ENCODE assay signal across 22 cellular contexts in genomic region chr4:3010577-3010976, GRCh38. TPM values are rescaled to one million over a fixed set of nuclear protein-coding genes. Genes with fewer than 3 reads are reported as not detected.
DNase-seq lines count a peak whose midpoint lies in the region; ATAC-seq, FAIRE-seq and TF ChIP-seq lines count a peak whose summit lies in the region.
"Had no signal": no experiment of that assay in that cellular context is flagged by ENCODE, and none has a peak within 500 bp of the region (broad histone marks: within the 10 kb centered on the region; RNA-seq: fewer than 3 reads in every experiment).

No MANE protein-coding gene starts in this region.

- H3K27ac Mint-ChIP-seq in activated CD4-positive, alpha-beta T cell treated with anti-CD3 and anti-CD28 coated beads, Interleukin-2, amount 10 ng/mL, durations not matched to agents 24 days and 14 days = no peak overlapping the region
- H3K27ac Mint-ChIP-seq: activated naive CD4-positive, alpha-beta T cell treated with anti-CD3 and anti-CD28 coated beads, Interleukin-2, amount 50 U/mL, for 72 hours; natural killer cell treated with Interleukin-12 subunit alpha and Interleukin-12 subunit beta and Interleukin-15 and Interleukin-18, amount 100 ng/mL, for 72 hours had no signal

- no peak for FAIRE-seq in pancreas (lab: Jason Lieb, UNC)
- FAIRE-seq: A549, endothelial cell of umbilical vein had no signal

- no peaks in the 10 kb centered on the region for H3K36me3 Mint-ChIP-seq in activated CD4-positive, alpha-beta T cell treated with anti-CD3 and anti-CD28 coated beads, Interleukin-2, amount 10 ng/mL, durations not matched to agents 24 days and 14 days (ENCODE audit: low read depth)
- H3K36me3 Mint-ChIP-seq: activated naive CD4-positive, alpha-beta T cell treated with anti-CD3 and anti-CD28 coated beads, Interleukin-2, amount 50 U/mL, for 72 hours; natural killer cell treated with Interleukin-12 subunit alpha and Interleukin-12 subunit beta and Interleukin-15 and Interleukin-18, amount 100 ng/mL, for 72 hours had no signal

- peak; percentile 7 for DNase-seq in EL
- peak; percentile 19 for DNase-seq in RKO (ENCODE audit: low spot score)
- no peak for DNase-seq in esophagus squamous epithelium (lab: John Stamatoyannopoulos, UW)
- no peak for DNase-seq in pancreas
- DNase-seq in activated CD4-positive, alpha-beta T cell treated with anti-CD3 and anti-CD28 coated beads, Interleukin-2, amount 10 ng/mL, durations not matched to agents 24 days and 14 days = no peak
- no peak for DNase-seq in left cardiac atrium
- DNase-seq: activated T-cell treated with anti-CD3 and anti-CD28 coated beads for 4 hours, mesendoderm, NCI-H187, NCI-H345, RPMI8226, SW 1271, transverse colon had no signal

- H3K9me3 ChIP-seq in esophagus squamous epithelium = no peaks in the 10 kb centered on the region
- no peaks in the 10 kb centered on the region for H3K9me3 ChIP-seq in pancreas
- H3K9me3 ChIP-seq: A549, prostate gland, transverse colon had no signal

- peaks cover 2% of the 10 kb centered on the region for H3K27me3 Mint-ChIP-seq in activated CD4-positive, alpha-beta T cell treated with anti-CD3 and anti-CD28 coated beads, Interleukin-2, amount 10 ng/mL, durations not matched to agents 24 days and 14 days
- H3K27me3 Mint-ChIP-seq: brain; natural killer cell treated with Interleukin-12 subunit alpha and Interleukin-12 subunit beta and Interleukin-15 and Interleukin-18, amount 100 ng/mL, for 72 hours had no signal

- no peaks in the 10 kb centered on the region for H3K9me3 Mint-ChIP-seq in activated CD4-positive, alpha-beta T cell treated with anti-CD3 and anti-CD28 coated beads, Interleukin-2, amount 10 ng/mL, durations not matched to agents 24 days and 14 days
- H3K9me3 Mint-ChIP-seq: activated naive CD4-positive, alpha-beta T cell treated with anti-CD3 and anti-CD28 coated beads, Interleukin-2, amount 50 U/mL, for 72 hours; brain; natural killer cell treated with Interleukin-12 subunit alpha and Interleukin-12 subunit beta and Interleukin-15 and Interleukin-18, amount 100 ng/mL, for 72 hours had no signal

- WGBS in esophagus squamous epithelium, 2 donors = 24 to 33% methylated on average over 2 of the region's 2 CpGs
- 48 to 61% methylated on average over 2 of the region's 2 CpGs for WGBS in pancreas, 2 donors

- H3K4me1 ChIP-seq in esophagus squamous epithelium (peaks cover 10 to 32% (median 13%) of the 10 kb centered on the region in 3 donors), pancreas (peaks cover 4 to 18% (median 13%) of the 10 kb centered on the region in 3 donors)
- H3K4me1 ChIP-seq: A549, prostate gland, transverse colon had no signal

- H3K4me3 ChIP-seq in esophagus squamous epithelium (no peak overlapping the region), pancreas (no peak overlapping the region)
- H3K4me3 ChIP-seq: A549, prostate gland, transverse colon had no signal

- ATAC-seq in pancreas (peak; percentile 6 to 26 (median 14)), GM19328 (IDR thresholded peaks at IDR 0.05; ENCODE audit: unreplicated experiment) (no peak), HG02973 (IDR thresholded peaks at IDR 0.05; ENCODE audit: unreplicated experiment) (no peak), left cardiac atrium (no peak)
- ATAC-seq: A549 had no signal

- H3K27me3 ChIP-seq in esophagus squamous epithelium = no peaks in the 10 kb centered on the region
- H3K27me3 ChIP-seq in pancreas = no peaks in the 10 kb centered on the region
- H3K27me3 ChIP-seq: transverse colon had no signal

- H3K27ac ChIP-seq in esophagus squamous epithelium (peak overlapping the region; percentile 66 to 86 (median 76)), pancreas (peak overlapping the region in 1 of 4 donors; percentile 24)
- H3K27ac ChIP-seq: A549, C4-2B, prostate gland, transverse colon had no signal

- intact Hi-C loops in esophagus squamous epithelium (cut with DNase I) = no loop called here
- intact Hi-C loops in pancreas (cut with DNase I) = no loop called here
- intact Hi-C loops in activated CD4-positive, alpha-beta T cell treated with anti-CD3 and anti-CD28 coated beads, Interleukin-2, amount 10 ng/mL, durations not matched to agents 24 days and 14 days (cut with micrococcal nuclease) = no loop called here
- intact Hi-C loops in left cardiac atrium (cut with DNase I) = no loop called here

- H3K4me3 Mint-ChIP-seq in activated CD4-positive, alpha-beta T cell treated with anti-CD3 and anti-CD28 coated beads, Interleukin-2, amount 10 ng/mL, durations not matched to agents 24 days and 14 days = no peak overlapping the region
- H3K4me3 Mint-ChIP-seq: brain; natural killer cell treated with Interleukin-12 subunit alpha and Interleukin-12 subunit beta and Interleukin-15 and Interleukin-18, amount 100 ng/mL, for 72 hours had no signal

- peaks cover 20% of the 10 kb centered on the region for H3K4me1 Mint-ChIP-seq in activated CD4-positive, alpha-beta T cell treated with anti-CD3 and anti-CD28 coated beads, Interleukin-2, amount 10 ng/mL, durations not matched to agents 24 days and 14 days
- H3K4me1 Mint-ChIP-seq: brain had no signal

- no peak for TF ChIP-seq POLR2A in esophagus squamous epithelium (IDR thresholded peaks at IDR 0.05)

- no peak for TF ChIP-seq CTCF in esophagus squamous epithelium (IDR thresholded peaks at IDR 0.05)
- no peak for TF ChIP-seq CTCF in pancreas (IDR thresholded peaks at IDR 0.05)

- H3K36me3 ChIP-seq in esophagus squamous epithelium (no peaks in the 10 kb centered on the region), pancreas (no peaks in the 10 kb centered on the region)
- H3K36me3 ChIP-seq: prostate gland, transverse colon had no signal

RNA-seq across cellular contexts. Expression of gene GRK4, which starts 47.2 kb away (rescaled TPM):
- total RNA-seq in esophagus squamous epithelium = 1 to 10 TPM; 2.9 to 5.5 (median 3.7) TPM
- total RNA-seq in pancreas = 1 to 10 TPM; 4.6 to 6.3 (median 5.3) TPM
- 1 to 10 TPM; 7.5 to 9.7 TPM for polyA plus RNA-seq in pancreas
- 4.6 and 5.3 TPM in 2 replicates for total RNA-seq in activated CD4-positive, alpha-beta T cell treated with anti-CD3 and anti-CD28 coated beads, Interleukin-2, amount 10 ng/mL, durations not matched to agents 24 days and 14 days
- total RNA-seq in left cardiac atrium = 10 to 100 TPM in 1 of 2 donors, 1 to 10 TPM in 1; 8.5 to 11.5 TPM

RNA-seq across cellular contexts. Expression of gene NOP14, which starts 47.4 kb away (rescaled TPM):
- 10 to 100 TPM; 22.6 to 31.3 (median 24.7) TPM for total RNA-seq in esophagus squamous epithelium
- total RNA-seq in pancreas = 10 to 100 TPM; 15.2 to 31.0 (median 19.1) TPM
- 10 to 100 TPM; 11.1 to 15.9 TPM for polyA plus RNA-seq in pancreas
- total RNA-seq in activated CD4-positive, alpha-beta T cell treated with anti-CD3 and anti-CD28 coated beads, Interleukin-2, amount 10 ng/mL, durations not matched to agents 24 days and 14 days = 132 and 141 TPM in 2 replicates
- 10 to 100 TPM; 14.4 to 22.9 TPM for total RNA-seq in left cardiac atrium

Comparison
In these comparisons a context has a peak if more than half of its experiments do, and no peak if none do; other contexts are left out.
1. DNase-seq: peak in EL (single experiment) and RKO (single experiment); none in esophagus squamous epithelium (single experiment), pancreas (0 of 6), activated CD4-positive, alpha-beta T cell treated with anti-CD3 and anti-CD28 coated beads, Interleukin-2, amount 10 ng/mL, durations not matched to agents 24 days and 14 days (single experiment) and left cardiac atrium (single experiment).
2. ATAC-seq: peak in pancreas (4 of 4); none in GM19328 (single experiment), HG02973 (single experiment) and left cardiac atrium (0 of 2).